15 cellular contexts compared by ENCODE assay signal in the genomic region with DNA sequence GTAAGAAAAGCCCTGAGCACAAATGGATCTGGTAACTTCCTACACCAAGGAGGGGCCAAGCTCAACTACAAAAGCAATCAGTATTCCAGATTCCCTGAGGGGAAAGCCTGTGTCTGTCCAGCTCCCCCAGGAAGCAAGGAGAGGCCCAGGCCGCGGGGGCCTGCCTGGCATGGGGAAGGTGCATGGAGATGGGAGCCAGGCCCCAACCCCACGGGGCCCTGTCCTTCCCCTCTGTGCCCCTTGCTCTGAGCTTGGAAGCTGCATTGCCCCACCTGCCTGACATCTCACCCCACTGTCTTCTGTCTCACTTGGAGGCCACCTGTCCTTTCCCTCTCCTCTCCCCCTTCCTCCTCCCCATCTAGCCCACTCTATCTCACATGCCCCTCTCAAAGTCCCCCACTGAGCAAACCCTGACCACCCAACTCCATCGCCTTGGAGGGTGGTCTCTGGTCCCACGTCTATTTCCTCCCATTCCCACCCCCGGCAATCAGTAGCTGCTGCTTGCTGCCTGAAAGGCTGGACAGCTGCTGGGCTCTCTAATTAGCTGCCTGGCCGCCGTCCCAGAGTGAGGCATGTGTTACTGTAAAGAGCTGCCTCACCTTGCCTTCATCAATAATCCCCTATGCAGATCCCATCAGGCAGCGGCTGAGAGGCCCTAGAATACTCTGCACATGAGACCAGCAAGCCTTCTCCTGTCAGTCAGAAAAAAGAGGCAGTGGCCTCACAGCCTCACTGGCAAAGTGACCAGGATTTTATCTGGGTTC. TPM values are rescaled to one million over a fixed set of nuclear protein-coding genes. Genes with fewer than 3 reads are reported as not detected.
DNase-seq lines count a peak whose midpoint lies in the region; ATAC-seq, FAIRE-seq and TF ChIP-seq lines count a peak whose summit lies in the region.
"Had no signal": no experiment of that assay in that cellular context is flagged by ENCODE, and none has a peak within 500 bp of the region (broad histone marks: within the 10 kb centered on the region; RNA-seq: fewer than 3 reads in every experiment).

No MANE protein-coding gene starts in this region.

- TF ChIP-seq CTCF in GM12878 (IDR thresholded peaks at IDR 0.05 in 2 of 3, conservative IDR thresholded peaks at IDR 0.05 in 1 of 3; ENCODE audit: control insufficient read depth in 2 of 3, extremely low read depth in 1 of 3, insufficient read depth in 1 of 3, low read depth in 3 of 3, low read length in 3 of 3) (no peak), pancreas (IDR thresholded peaks at IDR 0.05) (no peak)

- H3K4me3 ChIP-seq in GM12878 (no peak overlapping the region), pancreas (no peak overlapping the region)
- H3K4me3 ChIP-seq: A549, PC-9 had no signal

- H3K4me2 ChIP-seq in GM12878 (ENCODE audit: control insufficient read depth, insufficient read depth): no peak overlapping the region
- H3K4me2 ChIP-seq: A549, PC-9 had no signal

- POLR2A ChIA-PET in GM12878 (lab: Charles Lee): no interaction called here
- POLR2A ChIA-PET in activated CD4-positive, alpha-beta memory T cell treated with anti-CD3 and anti-CD28 coated beads, Interleukin-2, amount 10 ng/mL, durations not matched to agents 7 days and 5 days (lab: Charles Lee): interaction anchor here (1.2 kb wide), 1 partner anchor 21 kb away, joined by 5 read pairs; no protein-coding TSS in a partner anchor

- H3K9me3 Mint-ChIP-seq in activated CD4-positive, alpha-beta memory T cell treated with anti-CD3 and anti-CD28 coated beads, Interleukin-2, amount 10 ng/mL, durations not matched to agents 7 days and 5 days: peaks cover 19% of the 10 kb centered on the region

- DNase-seq in NCI-H1417 (lab: John Stamatoyannopoulos, UW): peak in 2 of 3 experiments; percentile 27 to 73
- DNase-seq in NCI-H1417 treated with DMSO at 0.1 percent for 48 hours (lab: John Stamatoyannopoulos, UW): no peak
- DNase-seq in NCI-H2171 (lab: John Stamatoyannopoulos, UW): peak; percentile 80
- no peak for DNase-seq in GM12878 (ENCODE audit: low read depth, low spot score)
- DNase-seq in pancreas: peak; percentile 56 to 82 (median 72)
- no peak for DNase-seq in activated CD4-positive, alpha-beta memory T cell treated with anti-CD3 and anti-CD28 coated beads, Interleukin-2, amount 10 ng/mL, durations not matched to agents 7 days and 5 days
- DNase-seq: activated T-cell treated with anti-CD3 and anti-CD28 coated beads, Interleukin-2, amount 50 U/mL, for 4 hours; brain microvascular endothelial cell; EL; KBM-7; PC-9; stimulated activated naive CD4-positive, alpha-beta T cell treated with Interleukin-2 at 50 U/mL for 16 hours had no signal

- H3K27me3 ChIP-seq in GM12878 (replicated peaks in 1 of 2; ENCODE audit: control insufficient read depth in 2 of 2, insufficient read depth in 2 of 2, low read length in 1 of 2) (no peaks in the 10 kb centered on the region), pancreas (no peaks in the 10 kb centered on the region)
- H3K27me3 ChIP-seq: brain microvascular endothelial cell had no signal

- H4K20me1 ChIP-seq in GM12878 (ENCODE audit: control insufficient read depth, insufficient read depth): no peaks in the 10 kb centered on the region

- intact Hi-C loops in GM12878 (cut with micrococcal nuclease; ENCODE audit: unreplicated experiment) (no loop called here), pancreas (cut with DNase I) (no loop called here)

- RAD21 ChIA-PET in GM12878 (lab: Charles Lee; ENCODE audit: unreplicated experiment): no interaction called here

- H2AFZ ChIP-seq in GM12878 (ENCODE audit: control insufficient read depth, low read depth, low read length): no peak overlapping the region
- H2AFZ ChIP-seq: PC-9 had no signal

- no peaks in the 10 kb centered on the region for H3K79me2 ChIP-seq in GM12878 (ENCODE audit: control insufficient read depth, insufficient read depth, low read length)

- H3K27ac ChIP-seq in GM12878 (ENCODE audit: control insufficient read depth, insufficient read depth): 0 out of 2 replicates have a peak overlapping the region, but pooled peaks have one; percentile 56
- peak overlapping the region; percentile 17 to 70 (median 34) for H3K27ac ChIP-seq in pancreas
- H3K27ac ChIP-seq: A549, brain microvascular endothelial cell, PC-9 had no signal

- WGBS in GM12878 (ENCODE audit: insufficient coverage, insufficient replicate concordance, low lambda C conversion rate, missing lambda C conversion rate): 92% methylated on average over 9 of the region's 9 CpGs
- WGBS in pancreas, 2 donors: 36 to 39% methylated on average over 9 of the region's 9 CpGs

- no TSS peak for BruUV-seq in GM12878 (replicated peaks; lab: Mats Ljungman, UMichigan)

- peaks cover 27% of the 10 kb centered on the region for H3K36me3 Mint-ChIP-seq in activated CD4-positive, alpha-beta memory T cell treated with anti-CD3 and anti-CD28 coated beads, Interleukin-2, amount 10 ng/mL, durations not matched to agents 7 days and 5 days (ENCODE audit: low read depth)

- peaks cover 13% of the 10 kb centered on the region for H3K27me3 Mint-ChIP-seq in activated CD4-positive, alpha-beta memory T cell treated with anti-CD3 and anti-CD28 coated beads, Interleukin-2, amount 10 ng/mL, durations not matched to agents 7 days and 5 days

- peaks cover 29% of the 10 kb centered on the region for H3K4me1 Mint-ChIP-seq in activated CD4-positive, alpha-beta memory T cell treated with anti-CD3 and anti-CD28 coated beads, Interleukin-2, amount 10 ng/mL, durations not matched to agents 7 days and 5 days

- in situ Hi-C loops in GM12878 (cut with MboI): no loop called here

- SMC1A ChIA-PET in GM12878 (lab: Charles Lee; ENCODE audit: uncharacterized antibody, unreplicated experiment): no interaction called here

- no peaks in the 10 kb centered on the region; a peak in 1 of 4 replicates for H3K36me3 ChIP-seq in GM12878 (ENCODE audit: control insufficient read depth in 2 of 2, insufficient read depth in 2 of 2, low read length in 1 of 2)
- H3K36me3 ChIP-seq in pancreas: no peaks in the 10 kb centered on the region
- H3K36me3 ChIP-seq: brain microvascular endothelial cell had no signal

- no peak for TF ChIP-seq RAD21 in GM12878 (IDR thresholded peaks at IDR 0.05; ENCODE audit: insufficient read depth, low read depth, low read length)

- no peak for TF ChIP-seq POLR2A in GM12878 (IDR thresholded peaks at IDR 0.05; ENCODE audit: low read depth, low read length)

- peaks cover 38% of the 10 kb centered on the region for H3K4me1 ChIP-seq in GM12878 (ENCODE audit: control insufficient read depth, insufficient read depth, low read length)
- H3K4me1 ChIP-seq in pancreas: peaks cover 5 to 16% (median 11%) of the 10 kb centered on the region in 3 donors
- H3K4me1 ChIP-seq: A549 had no signal

- no peak overlapping the region for H3K9ac ChIP-seq in GM12878 (ENCODE audit: control insufficient read depth, insufficient read depth, low read length)

- H3K9me3 ChIP-seq in GM12878 (replicated peaks; ENCODE audit: control insufficient read depth, insufficient read depth, low read length) (peaks cover 26% of the 10 kb centered on the region), pancreas (no peaks in the 10 kb centered on the region)

- no peak for TF ChIP-seq EP300 in GM12878 (IDR thresholded peaks at IDR 0.05; ENCODE audit: borderline replicate concordance in 1 of 2, control insufficient read depth in 1 of 2, low read depth in 2 of 2, low read length in 2 of 2)

- no peak for ATAC-seq in GM12878
- ATAC-seq in pancreas: peak; percentile 64 to 90 (median 82)
- ATAC-seq in GM21515 (IDR thresholded peaks at IDR 0.05; ENCODE audit: unreplicated experiment): no peak
- ATAC-seq in HG03135 (IDR thresholded peaks at IDR 0.05; ENCODE audit: unreplicated experiment): no peak
- ATAC-seq: A549; activated T-cell treated with anti-CD3 and anti-CD28 coated beads, Interleukin-2, amount 50 U/mL, for 4 hours had no signal

- H3K27ac Mint-ChIP-seq in activated CD4-positive, alpha-beta memory T cell treated with anti-CD3 and anti-CD28 coated beads, Interleukin-2, amount 10 ng/mL, durations not matched to agents 7 days and 5 days: no peak overlapping the region

- H3K4me3 Mint-ChIP-seq in activated CD4-positive, alpha-beta memory T cell treated with anti-CD3 and anti-CD28 coated beads, Interleukin-2, amount 10 ng/mL, durations not matched to agents 7 days and 5 days: no peak overlapping the region
- H3K4me3 Mint-ChIP-seq: activated T-cell treated with anti-CD3 and anti-CD28 coated beads, Interleukin-2, amount 50 U/mL, for 4 hours had no signal

- no peak for FAIRE-seq in GM12878 (lab: Jason Lieb, UNC)
- FAIRE-seq in pancreas (lab: Jason Lieb, UNC): no peak
- FAIRE-seq: A549 had no signal

- CTCF ChIA-PET in GM12878 (lab: Yijun Ruan, JAX): interaction anchor here (1.3 to 1.5 kb wide), 4 partner anchors 10 to 79 kb away, joined by 3 to 5 read pairs (median 3); no protein-coding TSS in a partner anchor
- CTCF ChIA-PET in activated CD4-positive, alpha-beta memory T cell treated with anti-CD3 and anti-CD28 coated beads, Interleukin-2, amount 10 ng/mL, durations not matched to agents 7 days and 5 days (lab: Charles Lee): no interaction called here

RNA-seq across cellular contexts. Expression of gene TMEM229B, which starts 3.4 kb away (rescaled TPM):
- 0.27 and 0.67 TPM in 2 replicates for total RNA-seq in GM12878 (2013; cell fraction: nucleolus; rRNA removed)
- total RNA-seq in GM12878 (2014; rRNA removed) (3.8 and 4.0 TPM in 2 replicates), GM12878 (2014; rRNA removed; fragmentation: Illumina TruSeq; extraction: Trizol) (2.1 and 2.2 TPM in 2 replicates), GM12878 (2021) (5.1 and 5.2 TPM in 2 replicates), pancreas (1 to 10 TPM; 2.2 to 7.5 (median 5.1) TPM)
- polyA plus RNA-seq in GM12878 (2011; ENCODE audit: low read depth): 0.55 TPM
- polyA plus RNA-seq in GM12878 (2011; rRNA removed) (0.88 and 1.3 TPM in 2 replicates), GM12878 (2014; fragmentation: Illumina TruSeq; extraction: Trizol) (3.2 and 3.4 TPM in 2 replicates), GM12878 (2014; fragmentation: Nextera tagmentation; extraction: Ambion mirVana) (under 1 TPM; 0.24 to 0.32 TPM), GM12878 (2014; rRNA removed) (3.3 and 5.3 TPM in 2 replicates), GM12878 (2016; fragmentation: Nextera tagmentation; extraction: Ambion mirVana) (1 to 10 TPM in 1 of 2 experiments, under 1 TPM in 1; 0.72 to 1.3 TPM), pancreas (1 to 10 TPM; 1.9 to 2.9 TPM)
- 2.6 and 3.1 TPM in 2 replicates for polyA plus RNA-seq in GM12878 (2011; cell fraction: cytosol; rRNA removed)
- polyA plus RNA-seq in GM12878 (2011; cell fraction: nucleus; rRNA removed): 0.87 and 1.7 TPM in 2 replicates
- polyA plus RNA-seq in GM12878 (2012): 0.35 and 0.42 TPM in 2 replicates
- 2.9 TPM in 2 replicates for polyA minus RNA-seq in GM12878 (2011; rRNA and poly(A)+ RNA removed)
- 0.53 and 1.2 TPM in 2 replicates for polyA minus RNA-seq in GM12878 (2011; cell fraction: cytosol; rRNA and poly(A)+ RNA removed)
- 1.6 and 3.6 TPM in 2 replicates for polyA minus RNA-seq in GM12878 (2011; cell fraction: nucleus; rRNA and poly(A)+ RNA removed)
- total RNA-seq in activated CD4-positive, alpha-beta memory T cell treated with anti-CD3 and anti-CD28 coated beads, Interleukin-2, amount 10 ng/mL, durations not matched to agents 7 days and 5 days: 10 to 100 TPM; 10.4 to 13.3 TPM

RNA-seq across cellular contexts. Expression of gene PLEKHH1, which starts 41.2 kb away (rescaled TPM):
- total RNA-seq in GM12878 (2013; cell fraction: nucleolus; rRNA removed): 0.50 and 0.73 TPM in 2 replicates
- total RNA-seq in GM12878 (2014; rRNA removed) (0.40 and 0.87 TPM in 2 replicates), GM12878 (2014; rRNA removed; fragmentation: Illumina TruSeq; extraction: Trizol) (0.32 and 0.67 TPM in 2 replicates), GM12878 (2021) (0.95 and 1.4 TPM in 2 replicates), pancreas (10 to 100 TPM; 15.0 to 24.6 (median 21.9) TPM)
- polyA plus RNA-seq in GM12878 (2011; ENCODE audit: low read depth): 0.31 TPM
- polyA plus RNA-seq in GM12878 (2011; rRNA removed) (0.16 and 0.30 TPM in 2 replicates), GM12878 (2014; fragmentation: Illumina TruSeq; extraction: Trizol) (0.59 and 0.60 TPM in 2 replicates), GM12878 (2014; fragmentation: Nextera tagmentation; extraction: Ambion mirVana) (under 1 TPM; 0.11 to 0.22 TPM), GM12878 (2014; rRNA removed) (0.42 and 0.76 TPM in 2 replicates), GM12878 (2016; fragmentation: Nextera tagmentation; extraction: Ambion mirVana) (under 1 TPM; 0.23 to 0.66 TPM), pancreas (10 to 100 TPM; 24.5 to 48.8 TPM)
- 0.37 and 0.46 TPM in 2 replicates for polyA plus RNA-seq in GM12878 (2011; cell fraction: cytosol; rRNA removed)
- polyA plus RNA-seq in GM12878 (2011; cell fraction: nucleus; rRNA removed): 1.0 and 1.3 TPM in 2 replicates
- 0.34 and 0.65 TPM in 2 replicates for polyA plus RNA-seq in GM12878 (2012)
- 0.07 and 0.82 TPM in 2 replicates for polyA minus RNA-seq in GM12878 (2011; rRNA and poly(A)+ RNA removed)
- polyA minus RNA-seq in GM12878 (2011; cell fraction: cytosol; rRNA and poly(A)+ RNA removed): not detected in 2 replicates
- 0.73 and 1.8 TPM in 2 replicates for polyA minus RNA-seq in GM12878 (2011; cell fraction: nucleus; rRNA and poly(A)+ RNA removed)
- total RNA-seq in activated CD4-positive, alpha-beta memory T cell treated with anti-CD3 and anti-CD28 coated beads, Interleukin-2, amount 10 ng/mL, durations not matched to agents 7 days and 5 days: under 1 TPM; 0.53 to 0.63 TPM

Comparison
In these comparisons a context has a peak if more than half of its experiments do, and no peak if none do; other contexts are left out.
1. DNase-seq: peak in NCI-H1417 (2 of 3), NCI-H2171 (single experiment) and pancreas (6 of 6); none in NCI-H1417 treated with DMSO at 0.1 percent for 48 hours (single experiment), GM12878 (single experiment) and activated CD4-positive, alpha-beta memory T cell treated with anti-CD3 and anti-CD28 coated beads, Interleukin-2, amount 10 ng/mL, durations not matched to agents 7 days and 5 days (single experiment).
2. ATAC-seq: peak in pancreas (4 of 4); none in GM12878 (single experiment), GM21515 (single experiment) and HG03135 (single experiment).
3. RNA of gene PLEKHH1, which starts 41.2 kb away (total RNA-seq): 15.0 to 24.6 TPM in pancreas; 0.32 to 1.4 TPM in GM12878 and 0.53 to 0.63 TPM in activated CD4-positive, alpha-beta memory T cell treated with anti-CD3 and anti-CD28 coated beads, Interleukin-2, amount 10 ng/mL, durations not matched to agents 7 days and 5 days; every median in the first group is over 4 times any median in the second.